ENCODE assay signal across 18 cellular contexts in the genomic region with DNA sequence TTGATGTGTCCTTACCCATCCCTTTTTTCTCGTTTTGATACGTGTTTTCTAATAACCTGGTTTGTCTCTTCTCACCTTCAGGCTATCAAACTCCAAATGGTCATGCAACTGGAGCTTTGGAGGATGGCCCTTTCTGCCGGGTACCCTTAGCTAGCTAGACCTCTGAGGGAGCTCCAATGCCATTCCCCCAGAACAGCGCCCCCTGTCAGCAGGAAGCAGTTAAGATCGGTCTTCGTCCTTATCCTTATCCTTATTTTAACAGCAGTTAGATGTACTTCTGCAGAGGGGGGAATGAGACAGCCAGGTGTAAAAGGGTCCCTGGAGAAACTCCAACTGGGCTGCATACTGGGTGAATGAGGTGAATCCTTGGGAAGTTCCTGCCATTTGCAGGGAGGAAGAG. TPM values are rescaled to one million over a fixed set of nuclear protein-coding genes. Genes with fewer than 3 reads are reported as not detected.
DNase-seq lines count a peak whose midpoint lies in the region; TF ChIP-seq lines count a peak whose summit lies in the region.
"Had no signal": no experiment of that assay in that cellular context is flagged by ENCODE, and none has a peak within 500 bp of the region (broad histone marks: within the 10 kb centered on the region; RNA-seq: fewer than 3 reads in every experiment).

No MANE protein-coding gene starts in this region.

- in situ Hi-C loops in SK-MEL-5 (cut with HindIII; ENCODE audit: low pct_unique_long_range_greater_than_20kb, low sequenced_read_pairs), result no loop called here

- no peaks in the 10 kb centered on the region for H3F3A ChIP-seq in neural progenitor cell (ENCODE audit: low read depth)

- H3K27ac Mint-ChIP-seq in neural progenitor cell, result no peak overlapping the region
- H3K27ac Mint-ChIP-seq: activated CD8-positive, alpha-beta memory T cell treated with anti-CD3 and anti-CD28 coated beads, Interleukin-2, amount 10 ng/mL, durations not matched to agents 7 days and 5 days; brain; immature natural killer cell had no signal

- H3K27me3 Mint-ChIP-seq in neural progenitor cell (ENCODE audit: insufficient read depth, low read depth), result peaks cover 3% of the 10 kb centered on the region
- H3K27me3 Mint-ChIP-seq: activated CD8-positive, alpha-beta memory T cell treated with anti-CD3 and anti-CD28 coated beads, Interleukin-2, amount 10 ng/mL, durations not matched to agents 7 days and 5 days had no signal

- no peaks in the 10 kb centered on the region for H3K9me3 Mint-ChIP-seq in neural progenitor cell

- peak; percentile 4 for DNase-seq in NOMO-1 treated with DMSO at 0.1 percent for 48 hours (lab: John Stamatoyannopoulos, UW; ENCODE audit: unreplicated experiment)
- no peak for DNase-seq in NOMO-1 treated with dmso at 0.1 percent for 144 hours (lab: John Stamatoyannopoulos, UW; ENCODE audit: unreplicated experiment)
- peak; percentile 50 for DNase-seq in SK-MEL-5 (ENCODE audit: low read depth, low spot score)
- peak; percentile 21 for DNase-seq in neural progenitor cell (ENCODE audit: low spot score)
- DNase-seq in hepatocyte (ENCODE audit: low spot score), result no peak
- DNase-seq in HCEC 1CT, result no peak
- DNase-seq in medulla oblongata (ENCODE audit: extremely low spot score), result no peak
- DNase-seq: activated CD8-positive, alpha-beta memory T cell treated with anti-CD3 and anti-CD28 coated beads, Interleukin-2, amount 10 ng/mL, durations not matched to agents 7 days and 5 days; activated naive CD4-positive, alpha-beta T cell treated with Interleukin-2 at 50 U/mL for 16 hours; immature natural killer cell; mesenchymal stem cell; NCI-H1436; NCI-H510A; nucleus accumbens; small intestine had no signal

- H3K4me2 ChIP-seq in neural progenitor cell, result no peak overlapping the region
- H3K4me2 ChIP-seq in hepatocyte, result no peak overlapping the region

- no peaks in the 10 kb centered on the region for H3K9me3 ChIP-seq in neural progenitor cell (ENCODE audit: low read depth)
- H3K9me3 ChIP-seq in hepatocyte (ENCODE audit: low read depth), result no peaks in the 10 kb centered on the region

- no peaks in the 10 kb centered on the region for H3K4me1 Mint-ChIP-seq in neural progenitor cell
- H3K4me1 Mint-ChIP-seq: activated CD8-positive, alpha-beta memory T cell treated with anti-CD3 and anti-CD28 coated beads, Interleukin-2, amount 10 ng/mL, durations not matched to agents 7 days and 5 days; brain; immature natural killer cell had no signal

- H3K36me3 ChIP-seq in neural progenitor cell, result no peaks in the 10 kb centered on the region
- no peaks in the 10 kb centered on the region for H3K36me3 ChIP-seq in hepatocyte (replicated peaks; ENCODE audit: insufficient read depth, low read depth)

- H3K4me1 ChIP-seq in neural progenitor cell, result peaks cover 3% of the 10 kb centered on the region
- H3K4me1 ChIP-seq in hepatocyte (ENCODE audit: insufficient read depth), result no peaks in the 10 kb centered on the region

- H3K4me3 ChIP-seq in neural progenitor cell (no peak overlapping the region), hepatocyte (no peak overlapping the region)

- no peak overlapping the region for H2AFZ ChIP-seq in neural progenitor cell (replicated peaks)
- H2AFZ ChIP-seq in hepatocyte, result no peak overlapping the region

- no peak overlapping the region for H3K4me3 Mint-ChIP-seq in neural progenitor cell
- H3K4me3 Mint-ChIP-seq: activated CD8-positive, alpha-beta memory T cell treated with anti-CD3 and anti-CD28 coated beads, Interleukin-2, amount 10 ng/mL, durations not matched to agents 7 days and 5 days; brain; immature natural killer cell had no signal

- H3K27ac ChIP-seq in neural progenitor cell (no peak overlapping the region), hepatocyte (no peak overlapping the region)

- H3K79me2 ChIP-seq in neural progenitor cell (ENCODE audit: low read depth) (no peaks in the 10 kb centered on the region), hepatocyte (no peaks in the 10 kb centered on the region)

- no peak overlapping the region for H3K9ac ChIP-seq in neural progenitor cell

- no peaks in the 10 kb centered on the region for H3K36me3 Mint-ChIP-seq in neural progenitor cell
- H3K36me3 Mint-ChIP-seq: activated CD8-positive, alpha-beta memory T cell treated with anti-CD3 and anti-CD28 coated beads, Interleukin-2, amount 10 ng/mL, durations not matched to agents 7 days and 5 days; brain; immature natural killer cell had no signal

- WGBS in hepatocyte (ENCODE audit: low lambda C conversion rate, missing lambda C conversion rate), result 71% methylated on average over 6 of the region's 6 CpGs

- H4K20me1 ChIP-seq in neural progenitor cell (ENCODE audit: low read depth), result no peaks in the 10 kb centered on the region
- no peaks in the 10 kb centered on the region for H4K20me1 ChIP-seq in hepatocyte (ENCODE audit: insufficient read depth, poor library complexity, severe bottlenecking)

- TF ChIP-seq CTCF in LNCAP (IDR thresholded peaks at IDR 0.05), result peak; percentile 41; the same call in 1 of the 2 replicates
- peak; percentile 45 for TF ChIP-seq CTCF in neural progenitor cell (IDR thresholded peaks at IDR 0.05)
- no peak for TF ChIP-seq CTCF in hepatocyte (IDR thresholded peaks at IDR 0.05; ENCODE audit: poor library complexity)

- H3K27me3 ChIP-seq in neural progenitor cell, result no peaks in the 10 kb centered on the region
- H3K27me3 ChIP-seq in hepatocyte, result no peaks in the 10 kb centered on the region

- H3K9me2 ChIP-seq in hepatocyte (replicated peaks; ENCODE audit: insufficient read depth), result no peaks in the 10 kb centered on the region

RNA-seq across cellular contexts. Expression of gene SEL1L2, which starts 37.2 kb away (rescaled TPM):
- not detected in 2 replicates for total RNA-seq in SK-MEL-5 (2014; rRNA removed; shearing (Covaris generic))
- not detected in 2 replicates for polyA plus RNA-seq in SK-MEL-5 (2015; cell fraction: cytosol; rRNA removed)
- not detected in 2 replicates for polyA plus RNA-seq in SK-MEL-5 (2015; cell fraction: nucleus; rRNA removed)
- 0.77 and 2.5 TPM in 2 replicates for total RNA-seq in neural progenitor cell (ENCODE audit: low replicate concordance)
- total RNA-seq in hepatocyte, result not detected in 2 replicates
- not detected in 2 replicates for polyA plus RNA-seq in hepatocyte
- total RNA-seq: activated CD8-positive, alpha-beta memory T cell treated with anti-CD3 and anti-CD28 coated beads, Interleukin-2, amount 10 ng/mL, durations not matched to agents 7 days and 5 days had no signal
- polyA plus RNA-seq: AG04450, immature natural killer cell, small intestine had no signal

RNA-seq across cellular contexts. Expression of gene MACROD2, which starts 42.1 kb away (rescaled TPM):
- 1.3 and 3.3 TPM in 2 replicates for total RNA-seq in SK-MEL-5 (2014; rRNA removed; shearing (Covaris generic))
- 0.39 and 1.3 TPM in 2 replicates for polyA plus RNA-seq in SK-MEL-5 (2015; cell fraction: cytosol; rRNA removed)
- polyA plus RNA-seq in SK-MEL-5 (2015; cell fraction: nucleus; rRNA removed), result 1.4 and 5.5 TPM in 2 replicates
- total RNA-seq in neural progenitor cell (ENCODE audit: low replicate concordance), result 11.9 and 12.1 TPM in 2 replicates
- total RNA-seq in hepatocyte, result 3.1 and 4.8 TPM in 2 replicates
- 2.4 and 4.9 TPM in 2 replicates for polyA plus RNA-seq in hepatocyte
- total RNA-seq: activated CD8-positive, alpha-beta memory T cell treated with anti-CD3 and anti-CD28 coated beads, Interleukin-2, amount 10 ng/mL, durations not matched to agents 7 days and 5 days had no signal
- polyA plus RNA-seq: immature natural killer cell had no signal

Comparison
In these comparisons a context has a peak if more than half of its experiments do, and no peak if none do; other contexts are left out.
1. DNase-seq: peak in NOMO-1 treated with DMSO at 0.1 percent for 48 hours (single experiment), SK-MEL-5 (single experiment) and neural progenitor cell (single experiment); none in NOMO-1 treated with dmso at 0.1 percent for 144 hours (single experiment), hepatocyte (single experiment), HCEC 1CT (single experiment) and medulla oblongata (single experiment).